ENCODE assay signal across 36 cellular contexts in genomic region chr6:130354322-130354721, GRCh38. TPM values are rescaled to one million over a fixed set of nuclear protein-coding genes. Genes with fewer than 3 reads are reported as not detected.
"Had no signal": no experiment of that assay in that cellular context is flagged by ENCODE, and none has a peak within 500 bp of the region (broad histone marks: within the 10 kb centered on the region; RNA-seq: fewer than 3 reads in every experiment).

No MANE protein-coding gene starts in this region.

- H3K36me3 ChIP-seq: MG63 had no signal

- DNase-seq: Karpas-422, Kasumi-1, MG63, MM.1S, MV-4-11, NCI-H1048, NCI-H1092, NCI-H1092 treated with DMSO at 0.1 percent for 48 hours, NCI-H1105, NCI-H1105 treated with DMSO at 0.1 percent for 48 hours, NCI-H1417, NCI-H1417 treated with DMSO at 0.1 percent for 48 hours, NCI-H1436, NCI-H1436 treated with DMSO at 0.1 percent for 48 hours, NCI-H146, NCI-H1694, NCI-H1694 treated with DMSO at 0.1 percent for 48 hours, NCI-H187, NCI-H187 treated with DMSO at 0.1 percent for 48 hours, NCI-H1930, NCI-H2029, NCI-H2029 treated with DMSO at 0.1 percent for 48 hours, NCI-H2081, NCI-H2081 treated with DMSO at 0.1 percent for 48 hours, NCI-H2107, NCI-H2171, NCI-H2171 treated with DMSO at 0.1 percent for 48 hours, NCI-H2227 treated with DMSO at 0.1 percent for 48 hours, NCI-H226, NCI-H345, NCI-H446, NCI-H446 treated with DMSO at 0.1 percent for 48 hours, NCI-H510A, NCI-H510A treated with DMSO at 0.1 percent for 48 hours had no signal

- H3K27me3 ChIP-seq: MG63 had no signal

- H3K4me3 ChIP-seq: MG63 had no signal

RNA-seq across cellular contexts. Expression of gene TMEM200A, which starts 11.5 kb away (rescaled TPM):
- total RNA-seq: MCF 10A, NCI-H460 had no signal
